In genomic region chr9:107350443-107350842, GRCh38 we compare ENCODE assay signal across 26 cellular contexts.
"Had no signal": no experiment of that assay in that cellular context is flagged by ENCODE, and none has a peak within 500 bp of the region (broad histone marks: within the 10 kb centered on the region; RNA-seq: fewer than 3 reads in every experiment).

No MANE protein-coding gene starts in this region.

- H3K4me3 ChIP-seq: adrenal gland, ascending aorta, cardiac muscle cell, coronary artery, heart right ventricle, left lung, lower lobe of right lung, neural progenitor cell, right atrium auricular region, suprapubic skin, tibial artery had no signal

- H2AFZ ChIP-seq: neural progenitor cell had no signal

- H3K4me1 Mint-ChIP-seq: activated naive CD8-positive, alpha-beta T cell treated with anti-CD3 and anti-CD28 coated beads for 36 hours; brain; natural killer cell; neural progenitor cell had no signal

- H3K9me3 ChIP-seq: adrenal gland, ascending aorta, lower lobe of right lung, suprapubic skin had no signal

- ATAC-seq: heart right ventricle, left lung, lower lobe of right lung, natural killer cell had no signal

- H3K27ac Mint-ChIP-seq: activated CD4-positive, alpha-beta memory T cell treated with anti-CD3 and anti-CD28 coated beads for 36 hours; activated naive CD8-positive, alpha-beta T cell treated with anti-CD3 and anti-CD28 coated beads for 36 hours; activated T-cell treated with anti-CD3 and anti-CD28 coated beads, Interleukin-2, amount 50 U/mL, for 72 hours; brain; natural killer cell; neural progenitor cell had no signal

- H3K27ac ChIP-seq: adrenal gland, ascending aorta, cardiac muscle cell, coronary artery, heart right ventricle, left lung, lower lobe of right lung, neural progenitor cell, right atrium auricular region, suprapubic skin, tibial artery had no signal

- H3K9me3 Mint-ChIP-seq: natural killer cell had no signal

- DNase-seq: activated CD4-positive, alpha-beta memory T cell treated with anti-CD3 and anti-CD28 coated beads for 36 hours; activated CD4-positive, alpha-beta T cell treated with anti-CD3 and anti-CD28 coated beads for 48 hours; activated naive CD4-positive, alpha-beta T cell; activated naive CD8-positive, alpha-beta T cell treated with anti-CD3 and anti-CD28 coated beads for 36 hours; activated T-cell treated with anti-CD3 and anti-CD28 coated beads for 4 hours; activated T-cell treated with anti-CD3 and anti-CD28 coated beads, Interleukin-2, amount 50 U/mL, for 72 hours; adrenal gland; foreskin melanocyte; heart right ventricle; kidney glomerular epithelial cell; left lung; lower lobe of right lung; mesenchymal stem cell; natural killer cell; occipital lobe; stimulated activated CD4-positive, alpha-beta T cell treated with anti-CD3 and anti-CD28 coated beads, Interleukin-15, amount 100 ng/mL, for 24 hours; stimulated activated CD4-positive, alpha-beta T cell treated with anti-CD3 and anti-CD28 coated beads, Interleukin-2, amount 100 ng/mL, for 24 hours; stimulated activated naive CD4-positive, alpha-beta T cell; tibial artery had no signal

- H3K4me2 ChIP-seq: neural progenitor cell had no signal

- H3K36me3 Mint-ChIP-seq: activated CD4-positive, alpha-beta memory T cell treated with anti-CD3 and anti-CD28 coated beads for 36 hours; activated naive CD8-positive, alpha-beta T cell treated with anti-CD3 and anti-CD28 coated beads for 36 hours; brain; natural killer cell; neural progenitor cell had no signal

- H3K4me1 ChIP-seq: adrenal gland, ascending aorta, left lung, lower lobe of right lung, neural progenitor cell, right atrium auricular region, tibial artery had no signal

- H3K27me3 ChIP-seq: adrenal gland, ascending aorta, cardiac muscle cell, left lung, neural progenitor cell, right atrium auricular region, suprapubic skin had no signal

- H3K4me3 Mint-ChIP-seq: activated CD4-positive, alpha-beta memory T cell treated with anti-CD3 and anti-CD28 coated beads for 36 hours; activated naive CD8-positive, alpha-beta T cell treated with anti-CD3 and anti-CD28 coated beads for 36 hours; activated T-cell treated with anti-CD3 and anti-CD28 coated beads, Interleukin-2, amount 50 U/mL, for 72 hours; brain; natural killer cell; neural progenitor cell had no signal

- H3K36me3 ChIP-seq: adrenal gland, ascending aorta, cardiac muscle cell, heart right ventricle, left lung, lower lobe of right lung, neural progenitor cell, right atrium auricular region, suprapubic skin, tibial artery had no signal

- H3K9ac ChIP-seq: neural progenitor cell had no signal
